In genomic region chr7:24463474-24463873, GRCh38 we compare ENCODE assay signal across 29 cellular contexts.
"Had no signal": no experiment of that assay in that cellular context is flagged by ENCODE, and none has a peak within 500 bp of the region (broad histone marks: within the 10 kb centered on the region; RNA-seq: fewer than 3 reads in every experiment).

No MANE protein-coding gene starts in this region.

- H3K9me3 ChIP-seq: breast epithelium, left ventricle myocardium inferior, sigmoid colon, suprapubic skin, tibial artery, upper lobe of right lung had no signal

- DNase-seq: activated B cell treated with CpG ODN at 0.5 μM for 24 hours; activated CD4-positive, alpha-beta T cell treated with anti-CD3 and anti-CD28 coated beads, Interleukin-2, amount 50 U/mL, for 1 hour; activated CD8-positive, alpha-beta memory T cell treated with anti-CD3 and anti-CD28 coated beads, Interleukin-2, amount 10 ng/mL, durations not matched to agents 7 days and 5 days; activated CD8-positive, alpha-beta T cell treated with anti-CD3 and anti-CD28 coated beads, Interleukin-2, amount 10 ng/mL, durations not matched to agents 7 days and 5 days; activated naive CD8-positive, alpha-beta T cell treated with anti-CD3 and anti-CD28 coated beads, Interleukin-2, amount 50 U/mL, for 24 hours; activated T-cell treated with anti-CD3 and anti-CD28 coated beads, Interleukin-2, amount 50 U/mL, for 48 hours; amygdala; central memory CD4-positive, alpha-beta T cell; dermis blood vessel endothelial cell; effector CD4-positive, alpha-beta T cell; glutamatergic neuron; islet precursor cell; left ventricle myocardium inferior; mesendoderm; posterior cingulate gyrus; sigmoid colon; stimulated activated CD4-positive, alpha-beta T cell treated with anti-CD3 and anti-CD28 coated beads, Interleukin-15, amount 100 ng/mL, for 24 hours; stimulated activated CD4-positive, alpha-beta T cell treated with anti-CD3 and anti-CD28 coated beads, Interleukin-2, amount 100 ng/mL, for 24 hours; stimulated activated naive CD4-positive, alpha-beta T cell; T-helper 2 cell; tibial artery; upper lobe of right lung had no signal

- H3K27ac ChIP-seq: breast epithelium, epithelial cell of prostate, left ventricle myocardium inferior, sigmoid colon, suprapubic skin, tibial artery, upper lobe of right lung had no signal

- ATAC-seq: activated CD8-positive, alpha-beta memory T cell treated with anti-CD3 and anti-CD28 coated beads, Interleukin-2, amount 10 ng/mL, durations not matched to agents 7 days and 5 days; activated CD8-positive, alpha-beta T cell treated with anti-CD3 and anti-CD28 coated beads, Interleukin-2, amount 10 ng/mL, durations not matched to agents 7 days and 5 days; activated naive CD8-positive, alpha-beta T cell treated with anti-CD3 and anti-CD28 coated beads, Interleukin-2, amount 50 U/mL, for 24 hours; upper lobe of right lung had no signal

- H3K4me3 ChIP-seq: breast epithelium, left ventricle myocardium inferior, lung, sigmoid colon, suprapubic skin, tibial artery, upper lobe of right lung had no signal

- H3K27ac Mint-ChIP-seq: activated B cell treated with CpG ODN at 0.5 μM for 24 hours; activated CD8-positive, alpha-beta memory T cell treated with anti-CD3 and anti-CD28 coated beads, Interleukin-2, amount 10 ng/mL, durations not matched to agents 7 days and 5 days; activated CD8-positive, alpha-beta T cell treated with anti-CD3 and anti-CD28 coated beads, Interleukin-2, amount 10 ng/mL, durations not matched to agents 7 days and 5 days; activated naive CD4-positive, alpha-beta T cell treated with anti-CD3 and anti-CD28 coated beads, Interleukin-2, amount 50 U/mL, for 24 hours; activated naive CD8-positive, alpha-beta T cell treated with anti-CD3 and anti-CD28 coated beads, Interleukin-2, amount 50 U/mL, for 24 hours; activated T-helper 2 cell treated with anti-CD3 and anti-CD28 coated beads, Interferon-gamma antibody, Interleukin-2, Interleukin-4, amounts not matched to agents 10 μg/mL and 5 μg/mL and 100 μg/mL, durations not matched to agents 14 hours and 24 hours and 36 hours; nephron had no signal

- H3K27me3 ChIP-seq: breast epithelium, sigmoid colon, suprapubic skin, tibial artery, upper lobe of right lung had no signal

- H3K4me3 Mint-ChIP-seq: activated B cell treated with CpG ODN at 0.5 μM for 24 hours; activated CD8-positive, alpha-beta memory T cell treated with anti-CD3 and anti-CD28 coated beads, Interleukin-2, amount 10 ng/mL, durations not matched to agents 7 days and 5 days; activated CD8-positive, alpha-beta T cell treated with anti-CD3 and anti-CD28 coated beads, Interleukin-2, amount 10 ng/mL, durations not matched to agents 7 days and 5 days; activated naive CD4-positive, alpha-beta T cell treated with anti-CD3 and anti-CD28 coated beads, Interleukin-2, amount 50 U/mL, for 24 hours; activated naive CD8-positive, alpha-beta T cell treated with anti-CD3 and anti-CD28 coated beads, Interleukin-2, amount 50 U/mL, for 24 hours; nephron had no signal

- H3K4me1 Mint-ChIP-seq: activated B cell treated with CpG ODN at 0.5 μM for 24 hours; activated CD8-positive, alpha-beta memory T cell treated with anti-CD3 and anti-CD28 coated beads, Interleukin-2, amount 10 ng/mL, durations not matched to agents 7 days and 5 days; activated naive CD4-positive, alpha-beta T cell treated with anti-CD3 and anti-CD28 coated beads, Interleukin-2, amount 50 U/mL, for 24 hours; activated naive CD8-positive, alpha-beta T cell treated with anti-CD3 and anti-CD28 coated beads, Interleukin-2, amount 50 U/mL, for 24 hours; nephron had no signal

- H3K36me3 ChIP-seq: breast epithelium, left ventricle myocardium inferior, sigmoid colon, suprapubic skin, tibial artery, upper lobe of right lung had no signal

- H3K9me3 Mint-ChIP-seq: activated B cell treated with CpG ODN at 0.5 μM for 24 hours; activated naive CD4-positive, alpha-beta T cell treated with anti-CD3 and anti-CD28 coated beads, Interleukin-2, amount 50 U/mL, for 24 hours; activated naive CD8-positive, alpha-beta T cell treated with anti-CD3 and anti-CD28 coated beads, Interleukin-2, amount 50 U/mL, for 24 hours; activated T-helper 2 cell treated with anti-CD3 and anti-CD28 coated beads, Interferon-gamma antibody, Interleukin-2, Interleukin-4, amounts not matched to agents 10 μg/mL and 5 μg/mL and 100 μg/mL, durations not matched to agents 14 hours and 24 hours and 36 hours; nephron had no signal

- H3K4me1 ChIP-seq: breast epithelium, left ventricle myocardium inferior, sigmoid colon, suprapubic skin, tibial artery, upper lobe of right lung had no signal

- H3K36me3 Mint-ChIP-seq: activated CD8-positive, alpha-beta memory T cell treated with anti-CD3 and anti-CD28 coated beads, Interleukin-2, amount 10 ng/mL, durations not matched to agents 7 days and 5 days; activated naive CD4-positive, alpha-beta T cell treated with anti-CD3 and anti-CD28 coated beads, Interleukin-2, amount 50 U/mL, for 24 hours had no signal

- H3K27me3 Mint-ChIP-seq: activated B cell treated with CpG ODN at 0.5 μM for 24 hours; activated naive CD4-positive, alpha-beta T cell treated with anti-CD3 and anti-CD28 coated beads, Interleukin-2, amount 50 U/mL, for 24 hours; activated naive CD8-positive, alpha-beta T cell treated with anti-CD3 and anti-CD28 coated beads, Interleukin-2, amount 50 U/mL, for 24 hours had no signal
